Comparison of ENCODE assay signal across 9 cellular contexts in genomic region chr11:105609832-105610781, GRCh38. TPM values are rescaled to one million over a fixed set of nuclear protein-coding genes. Genes with fewer than 3 reads are reported as not detected.
DNase-seq lines count a peak whose midpoint lies in the region; ATAC-seq, FAIRE-seq and TF ChIP-seq lines count a peak whose summit lies in the region.
"Had no signal": no experiment of that assay in that cellular context is flagged by ENCODE, and none has a peak within 500 bp of the region (broad histone marks: within the 10 kb centered on the region; RNA-seq: fewer than 3 reads in every experiment).

Gene GRIA4, plus strand, starts transcription at chr11:105610073. Its CDS starts 925 bp downstream, at chr11:105610998.

- H3K27me3 ChIP-seq in H7 (ENCODE audit: control insufficient read depth, insufficient read depth, low read length) = peaks cover 22% of the 10 kb centered on the region

- ATAC-seq in T-cell (replicated peaks in 1 of 4) (peak in 2 of 4 experiments; percentile 31 to 33), GM18858 (IDR thresholded peaks at IDR 0.05; ENCODE audit: unreplicated experiment) (no peak)

- POLR2A ChIA-PET in T-cell (lab: Charles Lee) = no interaction called here

- no peak within 1 kb of the TSS for H3K27ac Mint-ChIP-seq in T-cell

- no peaks in the 10 kb centered on the region for H3K36me3 Mint-ChIP-seq in T-cell

- H3K27ac ChIP-seq in 22Rv1 = peak within 1 kb of the TSS; percentile 24

- H3K36me3 ChIP-seq in H7 (replicated peaks; ENCODE audit: control insufficient read depth, insufficient read depth, low read length) = no peaks in the 10 kb centered on the region

- DNase-seq in H7 (peak; percentile 61), T-cell (no peak), fibroblast of gingiva (ENCODE audit: low read depth) (peak; percentile 32), myocyte (ENCODE audit: low read depth) (peak; percentile 20), mucosa of gallbladder (ENCODE audit: low spot score) (no peak), RCC 7860 (ENCODE audit: low spot score) (no peak)

- H3K9me3 Mint-ChIP-seq in T-cell = peaks cover 0 to 3% (median 0%) of the 10 kb centered on the region in 3 donors

- peak within 1 kb of the TSS; percentile 65 for H3K4me3 ChIP-seq in H7 (ENCODE audit: insufficient read depth, low read depth, low read length)

- peaks cover 42 to 44% of the 10 kb centered on the region in 2 donors for H3K27me3 Mint-ChIP-seq in T-cell

- CTCF ChIA-PET in T-cell (lab: Charles Lee) = no interaction called here

- peak within 1 kb of the TSS; percentile 45 to 55 (median 55) for H3K4me3 Mint-ChIP-seq in T-cell

- TF ChIP-seq CTCF in 22Rv1 (IDR thresholded peaks at IDR 0.05) = no peak

- peaks cover 11 to 26% (median 24%) of the 10 kb centered on the region in 3 donors for H3K4me1 Mint-ChIP-seq in T-cell

- FAIRE-seq in RCC 7860 (lab: Jason Lieb, UNC) = no peak
- FAIRE-seq: GM18507 had no signal

RNA-seq across cellular contexts. Expression of gene GRIA4, which starts in this region (rescaled TPM):
- total RNA-seq in H7 (2014; rRNA removed; shearing (Covaris generic)) = 1.2 and 1.3 TPM in 2 replicates
- total RNA-seq in T-cell = under 1 TPM in 1 of 5 donors, not detected in 4; 0.09 TPM
- total RNA-seq in myocyte = not detected in 2 replicates
- 0.06 TPM for polyA plus RNA-seq in myocyte (2012)
- total RNA-seq in mucosa of gallbladder = 0.49 TPM

Comparison
In these comparisons a context has a peak if more than half of its experiments do, and no peak if none do; other contexts are left out.
1. Peak in DNase-seq in myocyte; RNA of the gene not detected or under 1 TPM.
2. DNase-seq: peak in H7 (single experiment) and fibroblast of gingiva (single experiment); none in T-cell (0 of 34), mucosa of gallbladder (single experiment) and RCC 7860 (single experiment).